In the genomic region with DNA sequence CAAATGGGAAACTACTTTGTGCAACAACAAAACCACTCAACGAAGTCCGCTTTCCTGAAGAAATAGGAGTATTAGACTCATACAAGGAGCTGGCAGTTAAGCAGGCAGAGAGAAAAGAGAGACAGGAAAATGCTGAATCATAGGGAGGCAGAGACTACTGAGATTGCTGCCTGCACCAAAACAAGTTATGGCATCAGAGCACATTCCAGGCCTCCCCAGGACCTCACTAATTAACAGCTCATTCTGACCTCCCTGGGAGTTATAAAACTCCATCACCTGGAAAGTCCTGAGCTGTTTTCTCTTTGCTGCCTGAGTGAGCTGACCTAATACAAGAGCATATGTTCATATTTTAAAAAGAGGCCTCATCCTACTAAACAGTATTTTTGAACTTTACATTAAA, we compare ENCODE assay signal across 1 cellular context.
A peak's percentile ranks its signal among the peaks of the same experiment; 100 is the strongest.
TF ChIP-seq lines count a peak whose summit lies in the region.

No MANE protein-coding gene starts in this region.

TF ChIP-seq in K562, 482 proteins besides CTCF, POLR2A, EP300 and RAD21 (continued from another document):
- TF ChIP-seq, protein P1, sequence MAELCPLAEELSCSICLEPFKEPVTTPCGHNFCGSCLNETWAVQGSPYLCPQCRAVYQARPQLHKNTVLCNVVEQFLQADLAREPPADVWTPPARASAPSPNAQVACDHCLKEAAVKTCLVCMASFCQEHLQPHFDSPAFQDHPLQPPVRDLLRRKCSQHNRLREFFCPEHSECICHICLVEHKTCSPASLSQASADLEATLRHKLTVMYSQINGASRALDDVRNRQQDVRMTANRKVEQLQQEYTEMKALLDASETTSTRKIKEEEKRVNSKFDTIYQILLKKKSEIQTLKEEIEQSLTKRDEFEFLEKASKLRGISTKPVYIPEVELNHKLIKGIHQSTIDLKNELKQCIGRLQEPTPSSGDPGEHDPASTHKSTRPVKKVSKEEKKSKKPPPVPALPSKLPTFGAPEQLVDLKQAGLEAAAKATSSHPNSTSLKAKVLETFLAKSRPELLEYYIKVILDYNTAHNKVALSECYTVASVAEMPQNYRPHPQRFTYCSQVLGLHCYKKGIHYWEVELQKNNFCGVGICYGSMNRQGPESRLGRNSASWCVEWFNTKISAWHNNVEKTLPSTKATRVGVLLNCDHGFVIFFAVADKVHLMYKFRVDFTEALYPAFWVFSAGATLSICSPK (IDR thresholded peaks at IDR 0.05; ENCODE audit: borderline replicate concordance) = no peak
- TF ChIP-seq ELF2 (CRISPR knock-in tag; IDR thresholded peaks at IDR 0.05) (no peak), ZNF707 (CRISPR knock-in tag; conservative IDR thresholded peaks at IDR 0.05) (no peak), ZNF3 (CRISPR knock-in tag; IDR thresholded peaks at IDR 0.05) (no peak), BACH1 (tag; IDR thresholded peaks at IDR 0.05) (no peak), KLF10 (CRISPR knock-in tag; IDR thresholded peaks at IDR 0.05) (no peak), MTF1 (CRISPR knock-in tag; IDR thresholded peaks at IDR 0.05; ENCODE audit: borderline replicate concordance) (no peak), CBX1 (IDR thresholded peaks at IDR 0.05; ENCODE audit: low read depth) (no peak), GTF2A2 (tag; IDR thresholded peaks at IDR 0.05) (no peak), ZC3H8 (IDR thresholded peaks at IDR 0.05) (no peak), NFE2 (IDR thresholded peaks at IDR 0.05; ENCODE audit: low read depth) (peak; percentile 70), NBN (IDR thresholded peaks at IDR 0.05; ENCODE audit: low read depth) (no peak), RB1 (IDR thresholded peaks at IDR 0.05; ENCODE audit: low read depth) (no peak), ZNF140 (CRISPR knock-in tag; IDR thresholded peaks at IDR 0.05) (no peak), CEBPG (CRISPR knock-in tag; IDR thresholded peaks at IDR 0.05) (no peak), CEBPG (tag; conservative IDR thresholded peaks at IDR 0.05 in 1 of 2, IDR thresholded peaks at IDR 0.05 in 1 of 2) (no peak), RBM15 (IDR thresholded peaks at IDR 0.05; ENCODE audit: insufficient read depth, low read length) (no peak), C11orf30 (IDR thresholded peaks at IDR 0.05; ENCODE audit: low read depth) (peak; percentile 43), ZNF316 (IDR thresholded peaks at IDR 0.05) (0 out of 2 replicates have a peak, but pooled peaks have one; percentile 43), SMAD3 (CRISPR knock-in tag; conservative IDR thresholded peaks at IDR 0.05) (no peak), ZBTB1 (CRISPR knock-in tag; IDR thresholded peaks at IDR 0.05; ENCODE audit: borderline replicate concordance, low read depth) (no peak), KAT8 (IDR thresholded peaks at IDR 0.05; ENCODE audit: low read depth) (no peak)
- TF ChIP-seq, protein P2, sequence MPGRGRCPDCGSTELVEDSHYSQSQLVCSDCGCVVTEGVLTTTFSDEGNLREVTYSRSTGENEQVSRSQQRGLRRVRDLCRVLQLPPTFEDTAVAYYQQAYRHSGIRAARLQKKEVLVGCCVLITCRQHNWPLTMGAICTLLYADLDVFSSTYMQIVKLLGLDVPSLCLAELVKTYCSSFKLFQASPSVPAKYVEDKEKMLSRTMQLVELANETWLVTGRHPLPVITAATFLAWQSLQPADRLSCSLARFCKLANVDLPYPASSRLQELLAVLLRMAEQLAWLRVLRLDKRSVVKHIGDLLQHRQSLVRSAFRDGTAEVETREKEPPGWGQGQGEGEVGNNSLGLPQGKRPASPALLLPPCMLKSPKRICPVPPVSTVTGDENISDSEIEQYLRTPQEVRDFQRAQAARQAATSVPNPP (IDR thresholded peaks at IDR 0.05; ENCODE audit: borderline replicate concordance, insufficient read depth, insufficient read length) = no peak
- TF ChIP-seq, protein P3, sequence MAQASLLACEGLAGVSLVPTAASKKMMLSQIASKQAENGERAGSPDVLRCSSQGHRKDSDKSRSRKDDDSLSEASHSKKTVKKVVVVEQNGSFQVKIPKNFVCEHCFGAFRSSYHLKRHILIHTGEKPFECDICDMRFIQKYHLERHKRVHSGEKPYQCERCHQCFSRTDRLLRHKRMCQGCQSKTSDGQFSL (CRISPR knock-in tag; IDR thresholded peaks at IDR 0.05) = no peak
- TF ChIP-seq, protein P3 (tag; IDR thresholded peaks at IDR 0.05) = no peak
- TF ChIP-seq, protein P4, sequence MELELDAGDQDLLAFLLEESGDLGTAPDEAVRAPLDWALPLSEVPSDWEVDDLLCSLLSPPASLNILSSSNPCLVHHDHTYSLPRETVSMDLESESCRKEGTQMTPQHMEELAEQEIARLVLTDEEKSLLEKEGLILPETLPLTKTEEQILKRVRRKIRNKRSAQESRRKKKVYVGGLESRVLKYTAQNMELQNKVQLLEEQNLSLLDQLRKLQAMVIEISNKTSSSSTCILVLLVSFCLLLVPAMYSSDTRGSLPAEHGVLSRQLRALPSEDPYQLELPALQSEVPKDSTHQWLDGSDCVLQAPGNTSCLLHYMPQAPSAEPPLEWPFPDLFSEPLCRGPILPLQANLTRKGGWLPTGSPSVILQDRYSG (tag; conservative IDR thresholded peaks at IDR 0.05; ENCODE audit: low read depth) = no peak
- TF ChIP-seq, protein P5, sequence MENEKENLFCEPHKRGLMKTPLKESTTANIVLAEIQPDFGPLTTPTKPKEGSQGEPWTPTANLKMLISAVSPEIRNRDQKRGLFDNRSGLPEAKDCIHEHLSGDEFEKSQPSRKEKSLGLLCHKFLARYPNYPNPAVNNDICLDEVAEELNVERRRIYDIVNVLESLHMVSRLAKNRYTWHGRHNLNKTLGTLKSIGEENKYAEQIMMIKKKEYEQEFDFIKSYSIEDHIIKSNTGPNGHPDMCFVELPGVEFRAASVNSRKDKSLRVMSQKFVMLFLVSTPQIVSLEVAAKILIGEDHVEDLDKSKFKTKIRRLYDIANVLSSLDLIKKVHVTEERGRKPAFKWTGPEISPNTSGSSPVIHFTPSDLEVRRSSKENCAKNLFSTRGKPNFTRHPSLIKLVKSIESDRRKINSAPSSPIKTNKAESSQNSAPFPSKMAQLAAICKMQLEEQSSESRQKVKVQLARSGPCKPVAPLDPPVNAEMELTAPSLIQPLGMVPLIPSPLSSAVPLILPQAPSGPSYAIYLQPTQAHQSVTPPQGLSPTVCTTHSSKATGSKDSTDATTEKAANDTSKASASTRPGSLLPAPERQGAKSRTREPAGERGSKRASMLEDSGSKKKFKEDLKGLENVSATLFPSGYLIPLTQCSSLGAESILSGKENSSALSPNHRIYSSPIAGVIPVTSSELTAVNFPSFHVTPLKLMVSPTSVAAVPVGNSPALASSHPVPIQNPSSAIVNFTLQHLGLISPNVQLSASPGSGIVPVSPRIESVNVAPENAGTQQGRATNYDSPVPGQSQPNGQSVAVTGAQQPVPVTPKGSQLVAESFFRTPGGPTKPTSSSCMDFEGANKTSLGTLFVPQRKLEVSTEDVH (IDR thresholded peaks at IDR 0.05; ENCODE audit: low read depth, partially characterized antibody) = no peak
